Comparison of ENCODE assay signal across 10 cellular contexts in the genomic region with DNA sequence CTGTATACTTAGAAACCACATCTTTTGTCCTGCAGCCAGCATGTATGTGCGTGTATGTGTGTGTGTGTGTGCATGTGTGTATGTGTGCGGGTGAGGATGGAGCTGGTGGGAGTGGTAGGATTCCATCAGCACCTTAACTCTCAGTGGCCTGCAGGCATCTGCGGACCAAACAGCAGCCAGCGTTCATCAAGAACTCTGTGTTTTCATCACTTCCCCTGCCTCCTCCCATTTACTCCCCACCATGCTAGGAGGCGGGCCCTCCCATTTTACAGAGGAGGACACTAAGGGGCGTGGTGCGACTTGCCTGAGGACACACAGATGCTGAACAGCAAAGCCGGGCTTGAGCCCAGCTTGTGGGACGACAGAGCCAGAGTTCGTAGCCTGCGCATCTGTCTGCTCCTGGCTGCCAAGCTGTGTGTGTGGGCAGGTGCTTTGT.
DNase-seq lines count a peak whose midpoint lies in the region; ATAC-seq and TF ChIP-seq lines count a peak whose summit lies in the region.
"Had no signal": no experiment of that assay in that cellular context is flagged by ENCODE, and none has a peak within 500 bp of the region (broad histone marks: within the 10 kb centered on the region; RNA-seq: fewer than 3 reads in every experiment).

No MANE protein-coding gene starts in this region.

- peaks cover 40% of the 10 kb centered on the region for H3K27me3 Mint-ChIP-seq in nephron (ENCODE audit: low read depth)

- H3K4me3 Mint-ChIP-seq in nephron = peak overlapping the region in 2 of 3 experiments; percentile 64 to 69

- peak overlapping the region; percentile 36 to 91 (median 78) for H3K27ac Mint-ChIP-seq in nephron

- H3K9me3 ChIP-seq in ES-I3 (ENCODE audit: control insufficient read depth, insufficient read depth, low read length) = no peaks in the 10 kb centered on the region
- H3K9me3 ChIP-seq: ovary, suprapubic skin had no signal

- no peaks in the 10 kb centered on the region for H3K36me3 ChIP-seq in ES-I3 (ENCODE audit: insufficient read depth, low read length)
- H3K36me3 ChIP-seq: ovary, suprapubic skin had no signal

- DNase-seq in NCI-H1105 (lab: John Stamatoyannopoulos, UW) (peak; percentile 21), astrocyte of the hippocampus (ENCODE audit: low read depth, low spot score) (peak; percentile 40), 8988T (no peak)
- DNase-seq in activated CD4-positive, alpha-beta T cell treated with anti-CD3 and anti-CD28 coated beads, Interleukin-2, amount 50 U/mL, for 48 hours = no peak

- peaks cover 79% of the 10 kb centered on the region for H3K4me1 Mint-ChIP-seq in nephron

- ATAC-seq in HG03175 (IDR thresholded peaks at IDR 0.05; ENCODE audit: unreplicated experiment) = no peak
- no peak for ATAC-seq in GM21526 (IDR thresholded peaks at IDR 0.05; ENCODE audit: low FRiP score, unreplicated experiment)

- H3K9ac ChIP-seq in ES-I3 (ENCODE audit: low read depth, low read length) = peak overlapping the region; percentile 4; the same call in 1 of the 2 replicates

- H3K4me1 ChIP-seq in ES-I3 (ENCODE audit: insufficient read depth, low read length) = peaks cover 45% of the 10 kb centered on the region

- H3K9me3 Mint-ChIP-seq in nephron = no peaks in the 10 kb centered on the region

- no peaks in the 10 kb centered on the region for H3K36me3 Mint-ChIP-seq in nephron (ENCODE audit: low read depth)

- TF ChIP-seq CTCF in nephron (IDR thresholded peaks at IDR 0.05; ENCODE audit: unreplicated experiment in 3 of 3) = no peak

Comparison
In these comparisons a context has a peak if more than half of its experiments do, and no peak if none do; other contexts are left out.
1. DNase-seq: peak in NCI-H1105 (single experiment) and astrocyte of the hippocampus (single experiment); none in activated CD4-positive, alpha-beta T cell treated with anti-CD3 and anti-CD28 coated beads, Interleukin-2, amount 50 U/mL, for 48 hours (0 of 2) and 8988T (single experiment).